In genomic region chr7:43694399-43694748, GRCh38 we compare ENCODE assay signal across 19 cellular contexts. TPM values are rescaled to one million over a fixed set of nuclear protein-coding genes. Genes with fewer than 3 reads are reported as not detected.
DNase-seq lines count a peak whose midpoint lies in the region; ATAC-seq and TF ChIP-seq lines count a peak whose summit lies in the region.
"Had no signal": no experiment of that assay in that cellular context is flagged by ENCODE, and none has a peak within 500 bp of the region (broad histone marks: within the 10 kb centered on the region; RNA-seq: fewer than 3 reads in every experiment).

No MANE protein-coding gene starts in this region.

- ATAC-seq in GM18517 (IDR thresholded peaks at IDR 0.05; ENCODE audit: unreplicated experiment): no peak
- ATAC-seq in omental fat pad (ENCODE audit: low FRiP score): no peak
- ATAC-seq: activated naive CD4-positive, alpha-beta T cell treated with anti-CD3 and anti-CD28 coated beads, Interleukin-2, amount 50 U/mL, for 72 hours; gastrocnemius medialis; stimulated activated naive B cell treated with anti-CD40 and anti-IgM and Interleukin-4, amounts not matched to agents 10 μg/mL and 1 μg/mL and 100 μg/mL, for 72 hours; WTC11 had no signal

- H3K4me2 ChIP-seq in mammary epithelial cell (ENCODE audit: insufficient read depth, low read depth, low read length): peak overlapping the region; percentile 26

- CTCF ChIA-PET in mammary epithelial cell (lab: Charles Lee; ENCODE audit: low non-redundant PET): interaction anchor here (0.6 to 0.7 kb wide), 2 partner anchors 211 to 214 kb away, joined by 4 to 5 read pairs; no protein-coding TSS in a partner anchor

- TF ChIP-seq CTCF in AG09319 (IDR thresholded peaks at IDR 0.05; ENCODE audit: low read depth, low read length): no peak
- TF ChIP-seq CTCF in mammary epithelial cell (conservative IDR thresholded peaks at IDR 0.05 in 1 of 2, IDR thresholded peaks at IDR 0.05 in 1 of 2; ENCODE audit: extremely low read depth in 1 of 2, insufficient read depth in 1 of 2, low read depth in 1 of 2, low read length in 2 of 2): no peak
- no peak for TF ChIP-seq CTCF in omental fat pad (IDR thresholded peaks at IDR 0.05)

- H3K4me1 ChIP-seq in mammary epithelial cell (ENCODE audit: insufficient read depth, low read length): peaks cover 30% of the 10 kb centered on the region
- H3K4me1 ChIP-seq: SJCRH30 had no signal

- no peaks in the 10 kb centered on the region for H4K20me1 ChIP-seq in mammary epithelial cell (ENCODE audit: insufficient read depth, low read length)

- no peaks in the 10 kb centered on the region for H3K36me3 ChIP-seq in mammary epithelial cell (ENCODE audit: insufficient read depth, low read length)
- H3K36me3 ChIP-seq: gastrocnemius medialis, SJCRH30, vagina had no signal

- intact Hi-C loops in mammary epithelial cell (cut with micrococcal nuclease): loop anchor here (1.0 kb wide), 1 partner anchor 20 kb away; no protein-coding TSS in a partner anchor

- dilution Hi-C loops in mammary epithelial cell (cut with HindIII; ENCODE audit: low sequenced_read_pairs): no loop called here

- no peak overlapping the region for H3K9ac ChIP-seq in mammary epithelial cell (ENCODE audit: insufficient read depth, low read length)

- H3K27ac ChIP-seq in mammary epithelial cell (ENCODE audit: insufficient read depth, low read depth, low read length): no peak overlapping the region
- H3K27ac ChIP-seq: coronary artery, gastrocnemius medialis, SJCRH30, vagina had no signal

- no peak overlapping the region for H3K4me3 ChIP-seq in mammary epithelial cell (replicated peaks in 1 of 3; ENCODE audit: insufficient read depth in 1 of 3, low read depth in 2 of 3, low read length in 3 of 3)
- H3K4me3 ChIP-seq: coronary artery, gastrocnemius medialis, SJCRH30, vagina had no signal

- H3K79me2 ChIP-seq in mammary epithelial cell (ENCODE audit: insufficient read depth, low read length): peaks cover 94% of the 10 kb centered on the region

- WGBS in mammary epithelial cell (ENCODE audit: low coverage, missing lambda C conversion rate): 100% methylated on average over 2 of the region's 2 CpGs

- no peaks in the 10 kb centered on the region for H3K27me3 ChIP-seq in mammary epithelial cell (ENCODE audit: insufficient read depth, low read length)
- H3K27me3 ChIP-seq: gastrocnemius medialis, SJCRH30, vagina had no signal

- peak; percentile 67 for DNase-seq in AG09319 (ENCODE audit: extremely low read depth, low read depth)
- peak; percentile 57 for DNase-seq in LHCN-M2 (ENCODE audit: low read depth)
- DNase-seq in mammary epithelial cell: peak; percentile 38
- peak; percentile 27 for DNase-seq in kidney tubule cell (ENCODE audit: low spot score)
- DNase-seq in ACHN: no peak
- DNase-seq in NCI-H1417 treated with DMSO at 0.1 percent for 48 hours (lab: John Stamatoyannopoulos, UW): no peak
- no peak for DNase-seq in omental fat pad (ENCODE audit: low spot score)
- DNase-seq: CD4-positive, CD25-positive, alpha-beta regulatory T cell; gastrocnemius medialis; islet precursor cell; NCI-H187 treated with DMSO at 0.1 percent for 48 hours; SJCRH30; stimulated activated CD4-positive, alpha-beta T cell treated with anti-CD3 and anti-CD28 coated beads, Interleukin-4, amount 100 ng/mL, for 24 hours; stimulated activated naive B cell treated with anti-CD40 and anti-IgM and Interleukin-4, amounts not matched to agents 10 μg/mL and 1 μg/mL and 100 μg/mL, for 72 hours had no signal

- no peak overlapping the region for H2AFZ ChIP-seq in mammary epithelial cell (ENCODE audit: low read depth, low read length)

- in situ Hi-C loops in mammary epithelial cell (cut with MboI; ENCODE audit: low sequenced_read_pairs in 2 of 2) (no loop called here), ACHN (cut with HindIII; ENCODE audit: low pct_ligation_motif_present, low pct_unique_long_range_greater_than_20kb, low sequenced_read_pairs) (no loop called here)

- BruUV-seq in mammary epithelial cell (replicated peaks; lab: Mats Ljungman, UMichigan): no TSS peak

- no peaks in the 10 kb centered on the region for H3K9me3 ChIP-seq in mammary epithelial cell (replicated peaks; ENCODE audit: insufficient read depth, low read length)
- H3K9me3 ChIP-seq: gastrocnemius medialis, SJCRH30, vagina had no signal

RNA-seq across cellular contexts. Expression of gene COA1, which starts 34.9 kb away (rescaled TPM):
- 68.2 and 74.1 TPM in 2 replicates for total RNA-seq in LHCN-M2 (2014; rRNA removed)
- 54.8 TPM for polyA plus RNA-seq in LHCN-M2 (2012)
- total RNA-seq in mammary epithelial cell: 10 to 100 TPM; 34.8 to 51.6 TPM
- polyA plus RNA-seq in mammary epithelial cell: 25.9 TPM
- 16.5 TPM for polyA minus RNA-seq in mammary epithelial cell
- total RNA-seq in omental fat pad: 10 to 100 TPM; 34.5 to 57.4 (median 44.3) TPM

Comparison
In these comparisons a context has a peak if more than half of its experiments do, and no peak if none do; other contexts are left out.
1. DNase-seq: peak in AG09319 (single experiment), LHCN-M2 (single experiment), mammary epithelial cell (single experiment) and kidney tubule cell (single experiment); none in ACHN (single experiment), NCI-H1417 treated with DMSO at 0.1 percent for 48 hours (single experiment) and omental fat pad (single experiment).